Comparison of ENCODE assay signal across 28 cellular contexts in genomic region chr20:19078448-19079373, GRCh38.
"Had no signal": no experiment of that assay in that cellular context is flagged by ENCODE, and none has a peak within 500 bp of the region (broad histone marks: within the 10 kb centered on the region; RNA-seq: fewer than 3 reads in every experiment).

No MANE protein-coding gene starts in this region.

- H3K36me3 ChIP-seq: gastroesophageal sphincter, heart left ventricle, left lung, ovary, sigmoid colon, tibial artery, upper lobe of left lung had no signal

- ATAC-seq: esophagus mucosa; foreskin keratinocyte; gastroesophageal sphincter; heart left ventricle; left lung; naive thymus-derived CD4-positive, alpha-beta T cell; psoas muscle; right cardiac atrium; stimulated activated memory B cell treated with anti-CD40 and anti-IgM and Interleukin-4, amounts not matched to agents 10 μg/mL and 1 μg/mL and 100 μg/mL, for 72 hours; stimulated activated naive CD8-positive, alpha-beta T cell treated with anti-CD3 and anti-CD28 coated beads, Interleukin-15, Interleukin-2, amounts not matched to agents 100 U/mL and 50 U/mL, for 24 hours had no signal

- DNase-seq: dorsolateral prefrontal cortex; effector CD8-positive, alpha-beta T cell; endodermal cell; heart left ventricle; kidney; left lung; mesenchymal stem cell; naive thymus-derived CD4-positive, alpha-beta T cell; nephron progenitor cell; nucleus accumbens; ovary; posterior cingulate gyrus; psoas muscle; right cardiac atrium; sigmoid colon; stimulated activated CD4-positive, alpha-beta T cell treated with anti-CD3 and anti-CD28 coated beads, Interleukin-2, amount 100 ng/mL, for 24 hours; stimulated activated CD4-positive, alpha-beta T cell treated with anti-CD3 and anti-CD28 coated beads, Interleukin-4, amount 100 ng/mL, for 24 hours; stimulated activated naive CD8-positive, alpha-beta T cell treated with anti-CD3 and anti-CD28 coated beads, Interleukin-15, Interleukin-2, amounts not matched to agents 100 U/mL and 50 U/mL, for 24 hours; substantia nigra; testis; tibial artery; upper lobe of left lung had no signal

- H3K4me3 ChIP-seq: dorsolateral prefrontal cortex, gastroesophageal sphincter, heart left ventricle, hepatocyte, left lung, ovary, psoas muscle, sigmoid colon, testis, tibial artery, upper lobe of left lung had no signal

- H3K27ac ChIP-seq: dorsolateral prefrontal cortex, epithelial cell of prostate, foreskin keratinocyte, gastroesophageal sphincter, heart left ventricle, hepatocyte, ovary, psoas muscle, sigmoid colon, testis, tibial artery, upper lobe of left lung had no signal

- H3K9me3 ChIP-seq: gastroesophageal sphincter, heart left ventricle, left lung, ovary, psoas muscle, sigmoid colon, testis, tibial artery, upper lobe of left lung had no signal

- H3K4me1 ChIP-seq: foreskin keratinocyte, gastroesophageal sphincter, psoas muscle, sigmoid colon, testis, tibial artery, upper lobe of left lung had no signal
